12 cellular contexts compared by ENCODE assay signal in the genomic region with DNA sequence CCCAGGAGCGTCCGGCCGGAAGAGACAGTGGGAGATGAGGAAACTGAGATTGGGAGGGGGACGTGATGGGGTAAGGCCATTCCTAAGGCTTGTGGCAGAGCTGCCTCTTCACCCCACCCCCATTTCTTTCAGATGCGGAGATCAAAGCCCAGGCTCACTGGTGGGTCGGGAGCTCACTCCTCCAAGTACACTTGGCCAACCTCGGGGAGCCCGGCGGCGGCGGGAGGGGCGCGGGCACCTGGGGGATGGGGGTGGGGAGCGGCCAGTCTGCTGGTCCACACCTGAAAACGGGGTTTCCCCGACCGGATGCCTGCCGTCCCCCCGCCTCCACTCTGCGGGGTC. TPM values are rescaled to one million over a fixed set of nuclear protein-coding genes. Genes with fewer than 3 reads are reported as not detected.
DNase-seq lines count a peak whose midpoint lies in the region; ATAC-seq and TF ChIP-seq lines count a peak whose summit lies in the region.
"Had no signal": no experiment of that assay in that cellular context is flagged by ENCODE, and none has a peak within 500 bp of the region (broad histone marks: within the 10 kb centered on the region; RNA-seq: fewer than 3 reads in every experiment).

No MANE protein-coding gene starts in this region.

- peaks cover 6% of the 10 kb centered on the region for H3K4me1 Mint-ChIP-seq in Caco-2 (ENCODE audit: low read depth, unreplicated experiment)

- intact Hi-C loops in Caco-2 (cut with micrococcal nuclease; ENCODE audit: unreplicated experiment), result no loop called here
- intact Hi-C loops in Panc1 (cut with micrococcal nuclease; ENCODE audit: unreplicated experiment), result no loop called here

- H3K4me1 ChIP-seq in Caco-2 (peaks cover 35% of the 10 kb centered on the region), Panc1 (ENCODE audit: control insufficient read depth, insufficient read depth, low read length) (peaks cover 18% of the 10 kb centered on the region), esophagus (ENCODE audit: control insufficient read depth in 2 of 2, insufficient read depth in 2 of 2, low read length in 1 of 2) (peaks cover 9 to 24% of the 10 kb centered on the region in 2 donors), parathyroid adenoma (peaks cover 11% of the 10 kb centered on the region)

- BruUV-seq in Caco-2 (replicated peaks; lab: Mats Ljungman, UMichigan) (no TSS peak), Panc1 (replicated peaks; lab: Mats Ljungman, UMichigan) (no TSS peak)

- H3K4me3 ChIP-seq in Caco-2 (ENCODE audit: low read depth, low read length) (no peak overlapping the region), Panc1 (ENCODE audit: low read depth in 2 of 2, low read length in 2 of 2) (no peak overlapping the region), esophagus (ENCODE audit: low read depth in 1 of 2, low read length in 2 of 2) (peak overlapping the region; percentile 28 to 33), parathyroid adenoma (ENCODE audit: low read depth, low read length) (peak overlapping the region; percentile 13)
- H3K4me3 ChIP-seq: uterus had no signal

- TF ChIP-seq CTCF in Caco-2 (IDR thresholded peaks at IDR 0.05; ENCODE audit: insufficient read depth in 1 of 2, low read depth in 1 of 2, low read length in 1 of 2, severe bottlenecking in 1 of 2, unreplicated experiment in 1 of 2), result no peak
- TF ChIP-seq CTCF in Panc1 (IDR thresholded peaks at IDR 0.05), result no peak
- TF ChIP-seq CTCF in parathyroid adenoma (IDR thresholded peaks at IDR 0.05), result no peak

- no peaks in the 10 kb centered on the region for H3K9me3 Mint-ChIP-seq in Caco-2 (ENCODE audit: unreplicated experiment)

- DNase-seq in Caco-2 (no peak), Panc1 (ENCODE audit: low read depth, low spot score) (no peak), NCI-H1417 (lab: John Stamatoyannopoulos, UW) (no peak), NCI-H2107 (lab: John Stamatoyannopoulos, UW) (no peak)
- DNase-seq: foreskin melanocyte; NCI-H1417 treated with DMSO at 0.1 percent for 48 hours; stimulated activated CD4-positive, alpha-beta T cell treated with anti-CD3 and anti-CD28 coated beads, Interleukin-2, amount 100 ng/mL, for 24 hours; uterus had no signal

- H3K4me2 ChIP-seq in parathyroid adenoma (ENCODE audit: low read length), result peak overlapping the region; percentile 57

- WGBS in esophagus, 2 donors, result 13% methylated on average over 18 to 20 of the region's 20 CpGs

- H3K9me3 ChIP-seq in Caco-2 (no peaks in the 10 kb centered on the region), Panc1 (ENCODE audit: control insufficient read depth, insufficient read depth, low read depth, low read length) (no peaks in the 10 kb centered on the region), esophagus (ENCODE audit: control insufficient read depth in 2 of 2, insufficient read depth in 1 of 2, low read depth in 1 of 2, low read length in 1 of 2) (no peaks in the 10 kb centered on the region), parathyroid adenoma (ENCODE audit: control insufficient read depth, low read length) (no peaks in the 10 kb centered on the region)
- H3K9me3 ChIP-seq: uterus had no signal

- H2AFZ ChIP-seq in parathyroid adenoma, result peak overlapping the region; percentile 79

- H3K27ac ChIP-seq in Panc1 (ENCODE audit: low read length) (peak overlapping the region; percentile 65; the same call in 1 of the 2 replicates), esophagus (ENCODE audit: low read depth in 2 of 2, low read length in 1 of 2) (peak overlapping the region in 1 of 2 donors; percentile 60), parathyroid adenoma (no peak overlapping the region)
- H3K27ac ChIP-seq: uterus had no signal

- H3K27me3 Mint-ChIP-seq in Caco-2 (ENCODE audit: insufficient read depth, unreplicated experiment), result no peaks in the 10 kb centered on the region

- no peaks in the 10 kb centered on the region for H3K79me2 ChIP-seq in parathyroid adenoma

- in situ Hi-C loops in Panc1 (cut with HindIII; ENCODE audit: low pct_unique_long_range_greater_than_20kb, low sequenced_read_pairs), result no loop called here

- H3K27me3 ChIP-seq in Caco-2 (replicated peaks; ENCODE audit: control insufficient read depth, insufficient read depth, low read length), result no peaks in the 10 kb centered on the region
- no peaks in the 10 kb centered on the region for H3K27me3 ChIP-seq in Panc1 (ENCODE audit: control insufficient read depth, insufficient read depth, low read length)
- H3K27me3 ChIP-seq in esophagus (ENCODE audit: control insufficient read depth in 1 of 2, insufficient read depth in 2 of 2, low read length in 2 of 2), result peaks cover 0 to 57% of the 10 kb centered on the region in 2 donors
- H3K27me3 ChIP-seq in parathyroid adenoma (ENCODE audit: control insufficient read depth, insufficient read depth, low read length), result no peaks in the 10 kb centered on the region

- ATAC-seq in Panc1, result no peak
- no peak for ATAC-seq in HG03378 (IDR thresholded peaks at IDR 0.05; ENCODE audit: unreplicated experiment)
- no peak for ATAC-seq in GM21390 (IDR thresholded peaks at IDR 0.05; ENCODE audit: unreplicated experiment)

- H3K36me3 Mint-ChIP-seq in Caco-2 (ENCODE audit: insufficient read depth, unreplicated experiment), result no peaks in the 10 kb centered on the region

- H3K9ac ChIP-seq in parathyroid adenoma, result no peak overlapping the region

- H3K27ac Mint-ChIP-seq in Caco-2 (ENCODE audit: unreplicated experiment), result peak overlapping the region; percentile 80

- CTCF ChIA-PET in Caco-2 (lab: Charles Lee), result interaction anchor here (0.6 kb wide), 1 partner anchor 727 kb away, joined by 3 read pairs; no protein-coding TSS in a partner anchor
- CTCF ChIA-PET in Panc1 (lab: Charles Lee), result interaction anchor here (0.7 kb wide), 1 partner anchor 58 kb away, joined by 3 read pairs; no protein-coding TSS in a partner anchor

- POLR2A ChIA-PET in Caco-2 (lab: Charles Lee) (interaction anchor here (0.6 kb wide), 1 partner anchor 179 kb away, joined by 3 read pairs; no protein-coding TSS in a partner anchor), Panc1 (lab: Charles Lee) (no interaction called here)

- H3K36me3 ChIP-seq in Caco-2 (ENCODE audit: control insufficient read depth, insufficient read depth, low read length) (no peaks in the 10 kb centered on the region), Panc1 (ENCODE audit: control insufficient read depth, insufficient read depth, low read length) (no peaks in the 10 kb centered on the region), esophagus (ENCODE audit: control insufficient read depth in 2 of 2, insufficient read depth in 2 of 2, low read length in 1 of 2) (no peaks in the 10 kb centered on the region), parathyroid adenoma (ENCODE audit: control insufficient read depth, insufficient read depth, low read length) (no peaks in the 10 kb centered on the region)
- H3K36me3 ChIP-seq: uterus had no signal

- peak overlapping the region; percentile 65 for H3K4me3 Mint-ChIP-seq in Caco-2 (ENCODE audit: unreplicated experiment)

RNA-seq across cellular contexts. Expression of gene CBX8, which starts 17.7 kb away (rescaled TPM):
- 34.3 and 36.6 TPM in 2 replicates for total RNA-seq in Caco-2 (2022)
- total RNA-seq in Panc1 (2021; ENCODE audit: unreplicated experiment), result 15.3 TPM
- 17.3 TPM for polyA plus RNA-seq in Panc1 (2012; ENCODE audit: insufficient read length)
- 1 to 10 TPM; 2.2 to 3.2 TPM for polyA plus RNA-seq in esophagus

RNA-seq across cellular contexts. Expression of gene CBX4, which starts 24.6 kb away (rescaled TPM):
- total RNA-seq in Caco-2 (2022) (90.8 and 114 TPM in 2 replicates), Panc1 (2021; ENCODE audit: unreplicated experiment) (48.6 TPM)
- 39.2 TPM for polyA plus RNA-seq in Panc1 (2012; ENCODE audit: insufficient read length)
- 10 to 100 TPM; 10.7 to 15.8 TPM for polyA plus RNA-seq in esophagus

RNA-seq across cellular contexts. Expression of gene CBX2, which starts 36.6 kb away (rescaled TPM):
- 50.0 and 52.8 TPM in 2 replicates for total RNA-seq in Caco-2 (2022)
- 9.0 TPM for total RNA-seq in Panc1 (2021; ENCODE audit: unreplicated experiment)
- 5.9 TPM for polyA plus RNA-seq in Panc1 (2012; ENCODE audit: insufficient read length)
- 1 to 10 TPM; 2.1 to 3.3 TPM for polyA plus RNA-seq in esophagus

Comparison
In these comparisons a context has a peak if more than half of its experiments do, and no peak if none do; other contexts are left out.
1. H3K4me3 ChIP-seq: peak in esophagus (2 of 2) and parathyroid adenoma (single experiment); none in Caco-2 (single experiment) and Panc1 (0 of 2).